ENCODE assay signal across 27 cellular contexts in genomic region chr9:5695860-5696259, GRCh38.
"Had no signal": no experiment of that assay in that cellular context is flagged by ENCODE, and none has a peak within 500 bp of the region (broad histone marks: within the 10 kb centered on the region; RNA-seq: fewer than 3 reads in every experiment).

No MANE protein-coding gene starts in this region.

- H3K4me3 Mint-ChIP-seq: immature natural killer cell; mesothelial cell of epicardium; naive thymus-derived CD4-positive, alpha-beta T cell; natural killer cell treated with Interleukin-12 subunit alpha and Interleukin-12 subunit beta and Interleukin-15 and Interleukin-18, amount 100 ng/mL, for 72 hours; stimulated activated effector memory CD8-positive, alpha-beta T cell treated with anti-CD3 and anti-CD28 coated beads, Interleukin-12 subunit alpha, Interleukin-12 subunit beta, amount 100 ng/mL, for 72 hours; stimulated activated naive CD8-positive, alpha-beta T cell treated with anti-CD3 and anti-CD28 coated beads, Interleukin-15, amount 100 ng/mL, for 72 hours; type B pancreatic cell had no signal

- H3K4me1 ChIP-seq: left lung, right atrium auricular region, uterus had no signal

- ATAC-seq: left colon; left lung; lower lobe of right lung; naive thymus-derived CD4-positive, alpha-beta T cell; natural killer cell treated with Interleukin-12 subunit alpha and Interleukin-12 subunit beta and Interleukin-15 and Interleukin-18, amount 100 ng/mL, for 72 hours; sciatic nerve; stimulated activated effector memory CD8-positive, alpha-beta T cell treated with anti-CD3 and anti-CD28 coated beads, Interleukin-12 subunit alpha, Interleukin-12 subunit beta, amount 100 ng/mL, for 72 hours; stimulated activated naive CD8-positive, alpha-beta T cell treated with anti-CD3 and anti-CD28 coated beads, Interleukin-15, amount 100 ng/mL, for 72 hours had no signal

- H3K27me3 ChIP-seq: left lung, ovary, right atrium auricular region, tibial nerve, uterus had no signal

- H3K36me3 Mint-ChIP-seq: natural killer cell treated with Interleukin-12 subunit alpha and Interleukin-12 subunit beta and Interleukin-15 and Interleukin-18, amount 100 ng/mL, for 72 hours had no signal

- H3K27ac ChIP-seq: left lung, lower lobe of right lung, ovary, right atrium auricular region, skin epidermis, tibial nerve, uterus had no signal

- DNase-seq: hypothalamus; immature natural killer cell; kidney; left colon; left lung; lower lobe of right lung; mammary epithelial cell; mesendoderm; naive thymus-derived CD4-positive, alpha-beta T cell; ovary; stimulated activated CD4-positive, alpha-beta T cell treated with anti-CD3 and anti-CD28 coated beads, Interleukin-12 subunit alpha, Interleukin-12 subunit beta, amount 100 ng/mL, for 4 hours; stimulated activated CD4-positive, alpha-beta T cell treated with anti-CD3 and anti-CD28 coated beads, Interleukin-15, amount 100 ng/mL, for 24 hours; stimulated activated CD4-positive, alpha-beta T cell treated with anti-CD3 and anti-CD28 coated beads, Interleukin-2, amount 100 ng/mL, for 24 hours; stimulated activated CD4-positive, alpha-beta T cell treated with anti-CD3 and anti-CD28 coated beads, Interleukin-4, amount 100 ng/mL, for 1 hour; stimulated activated naive CD4-positive, alpha-beta T cell treated with Interleukin-2 at 50 U/mL for 16 hours; stimulated activated naive CD8-positive, alpha-beta T cell treated with anti-CD3 and anti-CD28 coated beads, Interleukin-15, amount 100 ng/mL, for 72 hours; substantia nigra; uterus had no signal

- H3K9me3 Mint-ChIP-seq: immature natural killer cell; mesothelial cell of epicardium; natural killer cell treated with Interleukin-12 subunit alpha and Interleukin-12 subunit beta and Interleukin-15 and Interleukin-18, amount 100 ng/mL, for 72 hours; stimulated activated effector memory CD8-positive, alpha-beta T cell treated with anti-CD3 and anti-CD28 coated beads, Interleukin-12 subunit alpha, Interleukin-12 subunit beta, amount 100 ng/mL, for 72 hours; stimulated activated naive CD8-positive, alpha-beta T cell treated with anti-CD3 and anti-CD28 coated beads, Interleukin-15, amount 100 ng/mL, for 72 hours; type B pancreatic cell had no signal

- H3K4me3 ChIP-seq: left lung, lower lobe of right lung, ovary, right atrium auricular region, skin epidermis, tibial nerve, uterus had no signal

- H3K36me3 ChIP-seq: left lung, lower lobe of right lung, ovary, right atrium auricular region, tibial nerve, uterus had no signal

- H3K27me3 Mint-ChIP-seq: naive thymus-derived CD4-positive, alpha-beta T cell; natural killer cell treated with Interleukin-12 subunit alpha and Interleukin-12 subunit beta and Interleukin-15 and Interleukin-18, amount 100 ng/mL, for 72 hours; progenitor cell of endocrine pancreas; stimulated activated naive CD8-positive, alpha-beta T cell treated with anti-CD3 and anti-CD28 coated beads, Interleukin-15, amount 100 ng/mL, for 72 hours; type B pancreatic cell had no signal

- H3K9me3 ChIP-seq: left lung, lower lobe of right lung, ovary, right atrium auricular region, tibial nerve, uterus had no signal

- H3K27ac Mint-ChIP-seq: mesothelial cell of epicardium; natural killer cell treated with Interleukin-12 subunit alpha and Interleukin-12 subunit beta and Interleukin-15 and Interleukin-18, amount 100 ng/mL, for 72 hours; progenitor cell of endocrine pancreas; stimulated activated effector memory CD8-positive, alpha-beta T cell treated with anti-CD3 and anti-CD28 coated beads, Interleukin-12 subunit alpha, Interleukin-12 subunit beta, amount 100 ng/mL, for 72 hours; stimulated activated naive CD8-positive, alpha-beta T cell treated with anti-CD3 and anti-CD28 coated beads, Interleukin-15, amount 100 ng/mL, for 72 hours; type B pancreatic cell had no signal
